In genomic region chr3:128426128-128426921, GRCh38 we compare ENCODE assay signal across 8 cellular contexts. TPM values are rescaled to one million over a fixed set of nuclear protein-coding genes. Genes with fewer than 3 reads are reported as not detected.
DNase-seq lines count a peak whose midpoint lies in the region; ATAC-seq and TF ChIP-seq lines count a peak whose summit lies in the region.

No MANE protein-coding gene starts in this region.

- H2BK5ac ChIP-seq in neuronal stem cell (ENCODE audit: low read length) = peak overlapping the region; percentile 8

- H3K9ac ChIP-seq in neuronal stem cell (ENCODE audit: low read depth, low read length, poor library complexity) = peak overlapping the region; percentile 64

- peak overlapping the region; percentile 16 for H2AK5ac ChIP-seq in neuronal stem cell (ENCODE audit: low read depth, low read length)

- H4K8ac ChIP-seq in neuronal stem cell (ENCODE audit: low read depth, low read length) = no peak overlapping the region

- H3K4ac ChIP-seq in neuronal stem cell (ENCODE audit: low read length) = no peak overlapping the region

- peak overlapping the region; percentile 89 for H3K18ac ChIP-seq in neuronal stem cell (ENCODE audit: low read length)

- no peak overlapping the region for H4K91ac ChIP-seq in neuronal stem cell (ENCODE audit: low read depth, low read length, poor library complexity)

- TF ChIP-seq POLR2A in esophagus squamous epithelium (IDR thresholded peaks at IDR 0.05) = no peak

- H2BK15ac ChIP-seq in neuronal stem cell (ENCODE audit: low read length) = peak overlapping the region; percentile 52

- H3K79me1 ChIP-seq in neuronal stem cell (ENCODE audit: low read depth, low read length) = no peaks in the 10 kb centered on the region

- no peak overlapping the region for H3K27ac ChIP-seq in esophagus squamous epithelium
- H3K27ac ChIP-seq in neuronal stem cell (replicated peaks; ENCODE audit: low read length) = no peak overlapping the region
- H3K27ac ChIP-seq in tibial artery = no peak overlapping the region

- H3K14ac ChIP-seq in neuronal stem cell (ENCODE audit: low read length) = no peak overlapping the region

- H3K23ac ChIP-seq in neuronal stem cell (ENCODE audit: low read depth, low read length, poor library complexity) = peak overlapping the region; percentile 10

- TF ChIP-seq CTCF in esophagus squamous epithelium (IDR thresholded peaks at IDR 0.05) (peak; percentile 60 to 96 (median 90)), tibial artery (IDR thresholded peaks at IDR 0.05) (peak; percentile 77 to 95)

- H3K4me2 ChIP-seq in neuronal stem cell (ENCODE audit: insufficient read depth, low read length, poor library complexity, severe bottlenecking) = peak overlapping the region; percentile 51

- intact Hi-C loops in esophagus squamous epithelium (cut with DNase I) (loop anchor here (5.0 to 10.0 kb wide), 2 partner anchors 71 to 178 kb away; no protein-coding TSS in a partner anchor), tibial artery (cut with DNase I; ENCODE audit: low total_unique reads) (loop anchor here (2.0 to 5.0 kb wide), 2 partner anchors 70 to 181 kb away; no protein-coding TSS in a partner anchor)

- peak overlapping the region in 3 of 4 donors; percentile 21 to 56 (median 28) for H3K4me3 ChIP-seq in esophagus squamous epithelium
- H3K4me3 ChIP-seq in neuronal stem cell (ENCODE audit: low read length in 2 of 2) = peak overlapping the region in 1 of 2 donors; percentile 66
- peak overlapping the region in 1 of 2 donors; percentile 32 for H3K4me3 ChIP-seq in tibial artery

- H3K27me3 ChIP-seq in esophagus squamous epithelium (peaks cover 0 to 61% (median 0%) of the 10 kb centered on the region in 4 donors), neuronal stem cell (ENCODE audit: control insufficient read depth in 3 of 3, insufficient read depth in 3 of 3, low read depth in 1 of 3, low read length in 3 of 3) (peaks cover 3 to 92% (median 55%) of the 10 kb centered on the region in 3 experiments), tibial artery (peaks cover 0 to 55% of the 10 kb centered on the region in 2 donors)

- H3K36me3 ChIP-seq in esophagus squamous epithelium (no peaks in the 10 kb centered on the region), neuronal stem cell (replicated peaks in 1 of 2; ENCODE audit: control insufficient read depth in 2 of 2, insufficient read depth in 2 of 2, low read length in 2 of 2) (no peaks in the 10 kb centered on the region), tibial artery (no peaks in the 10 kb centered on the region)

- WGBS in esophagus squamous epithelium, 2 donors = 10 to 18% methylated on average over 8 to 12 of the region's 66 CpGs
- no CpG with 5 or more reads among the region's 66 CpGs for WGBS in neuronal stem cell (ENCODE audit: extremely low coverage in 2 of 2, insufficient read length in 2 of 2, insufficient replicate concordance in 1 of 2), 2 donors

- no peak overlapping the region for H2BK12ac ChIP-seq in neuronal stem cell (ENCODE audit: low read length)

- H2BK120ac ChIP-seq in neuronal stem cell (ENCODE audit: low read depth, low read length) = no peak overlapping the region

- DNase-seq in GM03348 (ENCODE audit: low spot score) = peak; percentile 95
- DNase-seq in NCI-H526 treated with DMSO at 0.1 percent for 48 hours (lab: John Stamatoyannopoulos, UW) = peak; percentile 60
- peak; percentile 36 for DNase-seq in activated T-cell treated with anti-CD3 and anti-CD28 coated beads for 4 hours
- DNase-seq in esophagus squamous epithelium (lab: John Stamatoyannopoulos, UW) = no peak
- DNase-seq in neuronal stem cell (ENCODE audit: low spot score) = peak; percentile 60
- DNase-seq in tibial artery = no peak

- peak; percentile 71 for ATAC-seq in HG02610 (IDR thresholded peaks at IDR 0.05; ENCODE audit: unreplicated experiment)
- ATAC-seq in GM21717 (IDR thresholded peaks at IDR 0.05; ENCODE audit: unreplicated experiment) = no peak

- H3K4me1 ChIP-seq in esophagus squamous epithelium (peaks cover 4 to 10% (median 7%) of the 10 kb centered on the region in 3 donors), neuronal stem cell (ENCODE audit: control insufficient read depth in 2 of 2, insufficient read depth in 1 of 2, low read depth in 1 of 2, low read length in 2 of 2) (peaks cover 6 to 15% of the 10 kb centered on the region in 2 donors), tibial artery (peaks cover 0 to 12% (median 6%) of the 10 kb centered on the region in 4 donors)

- H3K9me3 ChIP-seq in esophagus squamous epithelium = no peaks in the 10 kb centered on the region
- no peaks in the 10 kb centered on the region for H3K9me3 ChIP-seq in neuronal stem cell (replicated peaks in 1 of 2; ENCODE audit: control insufficient read depth in 2 of 2, insufficient read depth in 1 of 2, low read depth in 1 of 2, low read length in 2 of 2)
- H3K9me3 ChIP-seq in tibial artery = no peaks in the 10 kb centered on the region

- H2AFZ ChIP-seq in neuronal stem cell (ENCODE audit: low read length) = peak overlapping the region; percentile 79

RNA-seq across cellular contexts. Expression of gene DNAJB8, which starts 40.4 kb away (rescaled TPM):
- not detected for total RNA-seq in esophagus squamous epithelium
- polyA plus RNA-seq in neuronal stem cell (2013, experiment 1 of 2) = not detected
- not detected for polyA plus RNA-seq in neuronal stem cell (2013, experiment 2 of 2)

Comparison
In these comparisons a context has a peak if more than half of its experiments do, and no peak if none do; other contexts are left out.
1. DNase-seq: peak in GM03348 (single experiment), NCI-H526 treated with DMSO at 0.1 percent for 48 hours (single experiment), activated T-cell treated with anti-CD3 and anti-CD28 coated beads for 4 hours (single experiment) and neuronal stem cell (single experiment); none in esophagus squamous epithelium (single experiment) and tibial artery (0 of 2).